ENCODE assay signal across 8 cellular contexts in genomic region chr18:6920099-6920955, GRCh38.
DNase-seq lines count a peak whose midpoint lies in the region; ATAC-seq and TF ChIP-seq lines count a peak whose summit lies in the region.

No MANE protein-coding gene starts in this region.

- no peaks in the 10 kb centered on the region for H3K4me1 ChIP-seq in iPS DF 6.9 (ENCODE audit: control insufficient read depth, insufficient read depth, low read length)

- TF ChIP-seq CTCF in astrocyte of the spinal cord (IDR thresholded peaks at IDR 0.05; ENCODE audit: low read depth, low read length), result peak; percentile 90

- in situ Hi-C loops in astrocyte of the spinal cord (cut with HindIII; ENCODE audit: low sequenced_read_pairs), result no loop called here

- H3K27ac ChIP-seq in iPS DF 6.9 (ENCODE audit: low read length), result no peak overlapping the region

- no peaks in the 10 kb centered on the region for H3K4me1 Mint-ChIP-seq in stimulated activated effector memory CD8-positive, alpha-beta T cell treated with anti-CD3 and anti-CD28 coated beads, Interleukin-12 subunit alpha, Interleukin-12 subunit beta, amount 100 ng/mL, for 72 hours

- H3K4me3 Mint-ChIP-seq in stimulated activated effector memory CD8-positive, alpha-beta T cell treated with anti-CD3 and anti-CD28 coated beads, Interleukin-12 subunit alpha, Interleukin-12 subunit beta, amount 100 ng/mL, for 72 hours, result no peak overlapping the region

- no peaks in the 10 kb centered on the region for H3K9me3 ChIP-seq in iPS DF 6.9 (ENCODE audit: control insufficient read depth, insufficient read depth, low read length)

- ATAC-seq in HG02642 (IDR thresholded peaks at IDR 0.05; ENCODE audit: poor library complexity, unreplicated experiment) (peak; percentile 54), GM19328 (IDR thresholded peaks at IDR 0.05; ENCODE audit: unreplicated experiment) (no peak)
- ATAC-seq in stimulated activated effector memory CD8-positive, alpha-beta T cell treated with anti-CD3 and anti-CD28 coated beads, Interleukin-12 subunit alpha, Interleukin-12 subunit beta, amount 100 ng/mL, for 72 hours, result no peak

- DNase-seq in DMS 273 (lab: John Stamatoyannopoulos, UW; ENCODE audit: unreplicated experiment), result peak; percentile 82
- DNase-seq in NCI-H82 (lab: John Stamatoyannopoulos, UW), result peak; percentile 82
- DNase-seq in astrocyte of the spinal cord (ENCODE audit: low read depth, low spot score), result peak; percentile 69
- peak; percentile 81 for DNase-seq in iPS DF 6.9 (ENCODE audit: low read depth, low spot score)
- DNase-seq in stimulated activated effector memory CD8-positive, alpha-beta T cell treated with anti-CD3 and anti-CD28 coated beads, Interleukin-12 subunit alpha, Interleukin-12 subunit beta, amount 100 ng/mL, for 72 hours (ENCODE audit: low spot score in 2 of 2), result peak in 1 of 2 donors; percentile 50
- no peak for DNase-seq in amniotic stem cell (lab: John Stamatoyannopoulos, UW)

- no peak overlapping the region for H3K4me3 ChIP-seq in astrocyte of the spinal cord (ENCODE audit: low read depth, low read length)
- no peak overlapping the region for H3K4me3 ChIP-seq in iPS DF 6.9 (ENCODE audit: low read length)

- H3K27ac Mint-ChIP-seq in stimulated activated effector memory CD8-positive, alpha-beta T cell treated with anti-CD3 and anti-CD28 coated beads, Interleukin-12 subunit alpha, Interleukin-12 subunit beta, amount 100 ng/mL, for 72 hours, result peak overlapping the region; percentile 73

- H3K36me3 Mint-ChIP-seq in stimulated activated effector memory CD8-positive, alpha-beta T cell treated with anti-CD3 and anti-CD28 coated beads, Interleukin-12 subunit alpha, Interleukin-12 subunit beta, amount 100 ng/mL, for 72 hours, result peaks cover 7% of the 10 kb centered on the region

- no CpG with 5 or more reads among the region's 37 CpGs for WGBS in iPS DF 6.9 (ENCODE audit: insufficient coverage, insufficient read length)

- H3K27me3 ChIP-seq in iPS DF 6.9 (ENCODE audit: control insufficient read depth, insufficient read depth, low read length), result no peaks in the 10 kb centered on the region

- no peaks in the 10 kb centered on the region for H3K36me3 ChIP-seq in iPS DF 6.9 (ENCODE audit: control insufficient read depth, insufficient read depth, low read length)

- peaks cover 8% of the 10 kb centered on the region for H3K9me3 Mint-ChIP-seq in stimulated activated effector memory CD8-positive, alpha-beta T cell treated with anti-CD3 and anti-CD28 coated beads, Interleukin-12 subunit alpha, Interleukin-12 subunit beta, amount 100 ng/mL, for 72 hours
